ENCODE assay signal across 15 cellular contexts in the genomic region with DNA sequence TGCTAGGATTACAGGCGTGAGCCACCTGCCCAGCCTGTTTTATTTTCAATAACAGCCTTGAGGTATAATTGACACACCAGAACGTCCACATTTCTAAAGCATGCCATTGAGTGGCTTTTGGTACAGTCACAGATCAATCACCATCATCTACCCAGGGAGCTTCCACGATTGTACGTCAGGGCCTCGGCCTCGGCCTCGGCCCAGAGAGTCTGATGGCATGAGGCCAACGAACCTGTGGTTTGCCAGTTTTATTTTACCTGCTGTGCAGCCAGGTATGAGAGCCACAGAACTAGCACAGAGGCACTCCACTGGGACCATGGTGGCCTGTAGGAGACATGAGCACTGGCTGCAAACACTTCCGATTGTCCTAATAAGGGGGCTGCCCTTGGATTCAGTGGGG. TPM values are rescaled to one million over a fixed set of nuclear protein-coding genes. Genes with fewer than 3 reads are reported as not detected.
DNase-seq lines count a peak whose midpoint lies in the region; ATAC-seq and TF ChIP-seq lines count a peak whose summit lies in the region.
"Had no signal": no experiment of that assay in that cellular context is flagged by ENCODE, and none has a peak within 500 bp of the region (broad histone marks: within the 10 kb centered on the region; RNA-seq: fewer than 3 reads in every experiment).

No MANE protein-coding gene starts in this region.

- TF ChIP-seq POLR2A in body of pancreas (IDR thresholded peaks at IDR 0.05) (no peak), thyroid gland (IDR thresholded peaks at IDR 0.05) (no peak)

- H3K9me3 Mint-ChIP-seq in MCF 10A (ENCODE audit: unreplicated experiment) = no peaks in the 10 kb centered on the region

- no TSS peak for BruUV-seq in MCF 10A (replicated peaks; lab: Mats Ljungman, UMichigan)

- intact Hi-C loops in MCF 10A (cut with micrococcal nuclease) (no loop called here), body of pancreas (cut with DNase I) (no loop called here), thyroid gland (cut with DNase I) (no loop called here)

- H3K4me1 ChIP-seq in body of pancreas (peaks cover 18% of the 10 kb centered on the region), thyroid gland (peaks cover 20 to 34% of the 10 kb centered on the region in 2 donors)

- POLR2A ChIA-PET in MCF 10A (lab: Yijun Ruan, JAX) = interaction anchor here (0.6 to 2.5 kb wide), 2 partner anchors 10 to 99 kb away, joined by 3 to 13 read pairs; no protein-coding TSS in a partner anchor

- no peak overlapping the region for H3K4me3 Mint-ChIP-seq in MCF 10A (ENCODE audit: unreplicated experiment)

- peaks cover 0 to 11% of the 10 kb centered on the region in 2 donors for H3K36me3 ChIP-seq in body of pancreas (replicated peaks in 1 of 2; ENCODE audit: insufficient read depth in 1 of 2, low read depth in 2 of 2)
- peaks cover 8 to 12% of the 10 kb centered on the region in 2 donors for H3K36me3 ChIP-seq in thyroid gland

- CTCF ChIA-PET in MCF 10A (lab: Yijun Ruan, JAX) = interaction anchor here (1.2 to 1.5 kb wide), 2 partner anchors 21 to 57 kb away, joined by 3 to 5 read pairs; no protein-coding TSS in a partner anchor

- ATAC-seq in body of pancreas (no peak), GM18861 (IDR thresholded peaks at IDR 0.05; ENCODE audit: unreplicated experiment) (no peak)

- DNase-seq in T47D (ENCODE audit: low read depth in 1 of 2, low spot score in 1 of 2) (peak; percentile 46 to 63), MCF 10A (ENCODE audit: unreplicated experiment) (no peak), NCI-H345 (lab: John Stamatoyannopoulos, UW) (peak; percentile 85), body of pancreas (peak in 3 of 4 donors; percentile 47 to 56 (median 50)), thyroid gland (peak; percentile 89 to 92), DMS114 treated with DMSO at 0.1 percent for 48 hours (lab: John Stamatoyannopoulos, UW; ENCODE audit: unreplicated experiment) (no peak)
- no peak for DNase-seq in activated CD4-positive, alpha-beta T cell treated with anti-CD3 and anti-CD28 coated beads, Interleukin-2, amount 50 U/mL, for 1 hour
- DNase-seq: AML-193, Calu3, GF-D8, Kasumi-1, NCI-H1436 had no signal

- no peak overlapping the region for H3K4me3 ChIP-seq in body of pancreas
- H3K4me3 ChIP-seq in thyroid gland (replicated peaks in 1 of 3) = no peak overlapping the region

- TF ChIP-seq CTCF in MCF 10A (IDR thresholded peaks at IDR 0.05; ENCODE audit: unreplicated experiment) (no peak), body of pancreas (IDR thresholded peaks at IDR 0.05) (no peak), thyroid gland (IDR thresholded peaks at IDR 0.05) (no peak)

- peaks cover 3% of the 10 kb centered on the region for H3K4me1 Mint-ChIP-seq in MCF 10A (ENCODE audit: insufficient read depth, unreplicated experiment)

- in situ Hi-C loops in T47D (cut with HindIII; ENCODE audit: low pct_unique_long_range_greater_than_20kb, low sequenced_read_pairs) = no loop called here

- H3K27me3 Mint-ChIP-seq in MCF 10A (ENCODE audit: insufficient read depth, unreplicated experiment) = peaks cover 7% of the 10 kb centered on the region

- H3K9me3 ChIP-seq in body of pancreas (no peaks in the 10 kb centered on the region), thyroid gland (no peaks in the 10 kb centered on the region)

- no peak overlapping the region for H3K27ac Mint-ChIP-seq in MCF 10A (ENCODE audit: low read depth, unreplicated experiment)

- 33 to 37% methylated on average over 9 of the region's 9 CpGs for WGBS in body of pancreas, 2 donors
- 39 to 49% methylated on average over 9 of the region's 9 CpGs for WGBS in thyroid gland, 2 donors

- peaks cover 27% of the 10 kb centered on the region for H3K36me3 Mint-ChIP-seq in MCF 10A (ENCODE audit: insufficient read depth, unreplicated experiment)

- H3K27ac ChIP-seq in body of pancreas (no peak overlapping the region), thyroid gland (peak overlapping the region in 2 of 3 donors; percentile 26 to 72)

- no peaks in the 10 kb centered on the region for H3K27me3 ChIP-seq in body of pancreas
- no peaks in the 10 kb centered on the region for H3K27me3 ChIP-seq in thyroid gland

RNA-seq across cellular contexts. Expression of a gene that starts 8.3 kb away (rescaled TPM):
- total RNA-seq in MCF 10A (2022) (28.0 and 42.1 TPM in 2 replicates), body of pancreas (10 to 100 TPM; 11.9 to 19.4 TPM), thyroid gland (10 to 100 TPM in 3 of 4 donors, 1 to 10 TPM in 1; 9.3 to 21.4 (median 10.9) TPM)

RNA-seq across cellular contexts. Expression of a gene that starts 18.3 kb away (rescaled TPM):
- 61.3 and 62.9 TPM in 2 replicates for total RNA-seq in MCF 10A (2022)
- 10 to 100 TPM; 23.3 to 44.8 TPM for total RNA-seq in body of pancreas
- 10 to 100 TPM; 32.5 to 86.4 (median 57.6) TPM for total RNA-seq in thyroid gland

RNA-seq across cellular contexts. Expression of a gene that starts 50.2 kb away (rescaled TPM):
- total RNA-seq in MCF 10A (2022) = not detected in 2 replicates
- under 1 TPM in 1 of 2 donors, not detected in 1; 0.52 TPM for total RNA-seq in body of pancreas
- total RNA-seq in thyroid gland = under 1 TPM; 0.11 to 0.88 (median 0.62) TPM
- total RNA-seq: A673, Calu3, RPMI7951 had no signal

Comparison
In these comparisons a context has a peak if more than half of its experiments do, and no peak if none do; other contexts are left out.
1. DNase-seq: peak in T47D (2 of 2), NCI-H345 (single experiment), body of pancreas (3 of 4) and thyroid gland (2 of 2); none in MCF 10A (single experiment), activated CD4-positive, alpha-beta T cell treated with anti-CD3 and anti-CD28 coated beads, Interleukin-2, amount 50 U/mL, for 1 hour (single experiment) and DMS114 treated with DMSO at 0.1 percent for 48 hours (single experiment).
2. H3K27ac ChIP-seq: peak in thyroid gland (2 of 3); none in body of pancreas (0 of 4).